15 cellular contexts compared by ENCODE assay signal in the genomic region with DNA sequence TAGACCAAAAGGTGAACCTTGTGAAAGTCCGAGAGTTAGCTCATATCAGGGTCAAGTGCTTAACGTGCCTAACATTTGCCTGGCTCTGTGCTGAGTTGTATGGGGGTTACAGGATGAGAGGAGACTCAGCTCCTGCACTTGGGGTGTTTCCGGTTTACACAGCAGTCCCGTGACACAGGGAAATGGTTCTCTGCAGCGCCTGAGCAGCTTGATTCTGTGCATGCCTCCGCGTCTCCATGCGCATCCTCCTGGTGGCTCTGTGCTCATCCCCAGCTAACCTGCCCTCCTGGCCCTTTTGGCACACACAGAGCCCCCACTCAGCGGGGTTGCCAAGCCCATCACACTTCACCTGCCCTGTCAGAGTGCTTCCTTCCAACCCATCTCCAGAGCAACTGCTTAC.
DNase-seq lines count a peak whose midpoint lies in the region; ATAC-seq, FAIRE-seq and TF ChIP-seq lines count a peak whose summit lies in the region.
"Had no signal": no experiment of that assay in that cellular context is flagged by ENCODE, and none has a peak within 500 bp of the region (broad histone marks: within the 10 kb centered on the region; RNA-seq: fewer than 3 reads in every experiment).

No MANE protein-coding gene starts in this region.

- H3K27ac ChIP-seq in WERI-Rb-1 = no peak overlapping the region
- H3K27ac ChIP-seq: BLaER1 had no signal

- peak; percentile 43 for FAIRE-seq in bronchial epithelial cell (lab: Jason Lieb, UNC)
- FAIRE-seq: GM19239 had no signal

- H3K27me3 ChIP-seq in bronchial epithelial cell (ENCODE audit: control insufficient read depth, insufficient read depth, low read length) = peaks cover 1% of the 10 kb centered on the region
- H3K27me3 ChIP-seq in WERI-Rb-1 (ENCODE audit: insufficient read depth, low read depth, severe bottlenecking) = no peaks in the 10 kb centered on the region
- H3K27me3 ChIP-seq: BLaER1 had no signal

- H3K4me3 ChIP-seq in bronchial epithelial cell (ENCODE audit: low read depth, low read length) (no peak overlapping the region), WERI-Rb-1 (ENCODE audit: low read depth, low read length) (no peak overlapping the region)
- H3K4me3 ChIP-seq: BLaER1 had no signal

- TF ChIP-seq CTCF in bronchial epithelial cell (IDR thresholded peaks at IDR 0.05; ENCODE audit: insufficient read depth, low read length, severe bottlenecking) (no peak), WERI-Rb-1 (IDR thresholded peaks at IDR 0.05; ENCODE audit: low read depth, low read length) (no peak)

- H3K36me3 ChIP-seq in bronchial epithelial cell (ENCODE audit: control insufficient read depth, insufficient read depth, low read length) = no peaks in the 10 kb centered on the region
- H3K36me3 ChIP-seq in WERI-Rb-1 = no peaks in the 10 kb centered on the region
- H3K36me3 ChIP-seq: BLaER1 had no signal

- DNase-seq in NCI-H748 (lab: John Stamatoyannopoulos, UW; ENCODE audit: unreplicated experiment) (peak; percentile 20), NCI-H748 treated with DMSO at 0.1 percent for 48 hours (lab: John Stamatoyannopoulos, UW) (no peak), bronchial epithelial cell (ENCODE audit: low read depth) (no peak), left lobe of liver (ENCODE audit: low spot score) (peak; percentile 29), ureter (ENCODE audit: low spot score) (peak; percentile 20), WERI-Rb-1 (no peak)
- DNase-seq: 8988T, AML-193, DMS53, GF-D8, GOT3, H9 had no signal

- H3K9me3 ChIP-seq in WERI-Rb-1 (ENCODE audit: severe bottlenecking) = no peaks in the 10 kb centered on the region
- H3K9me3 ChIP-seq: BLaER1 had no signal

- ATAC-seq in left lobe of liver (no peak), HG02798 (IDR thresholded peaks at IDR 0.05; ENCODE audit: poor library complexity, unreplicated experiment) (no peak)

Comparison
In these comparisons a context has a peak if more than half of its experiments do, and no peak if none do; other contexts are left out.
1. DNase-seq: peak in NCI-H748 (single experiment), left lobe of liver (single experiment) and ureter (single experiment); none in NCI-H748 treated with DMSO at 0.1 percent for 48 hours (single experiment), bronchial epithelial cell (single experiment) and WERI-Rb-1 (single experiment).